Comparison of ENCODE assay signal across 10 cellular contexts in the genomic region with DNA sequence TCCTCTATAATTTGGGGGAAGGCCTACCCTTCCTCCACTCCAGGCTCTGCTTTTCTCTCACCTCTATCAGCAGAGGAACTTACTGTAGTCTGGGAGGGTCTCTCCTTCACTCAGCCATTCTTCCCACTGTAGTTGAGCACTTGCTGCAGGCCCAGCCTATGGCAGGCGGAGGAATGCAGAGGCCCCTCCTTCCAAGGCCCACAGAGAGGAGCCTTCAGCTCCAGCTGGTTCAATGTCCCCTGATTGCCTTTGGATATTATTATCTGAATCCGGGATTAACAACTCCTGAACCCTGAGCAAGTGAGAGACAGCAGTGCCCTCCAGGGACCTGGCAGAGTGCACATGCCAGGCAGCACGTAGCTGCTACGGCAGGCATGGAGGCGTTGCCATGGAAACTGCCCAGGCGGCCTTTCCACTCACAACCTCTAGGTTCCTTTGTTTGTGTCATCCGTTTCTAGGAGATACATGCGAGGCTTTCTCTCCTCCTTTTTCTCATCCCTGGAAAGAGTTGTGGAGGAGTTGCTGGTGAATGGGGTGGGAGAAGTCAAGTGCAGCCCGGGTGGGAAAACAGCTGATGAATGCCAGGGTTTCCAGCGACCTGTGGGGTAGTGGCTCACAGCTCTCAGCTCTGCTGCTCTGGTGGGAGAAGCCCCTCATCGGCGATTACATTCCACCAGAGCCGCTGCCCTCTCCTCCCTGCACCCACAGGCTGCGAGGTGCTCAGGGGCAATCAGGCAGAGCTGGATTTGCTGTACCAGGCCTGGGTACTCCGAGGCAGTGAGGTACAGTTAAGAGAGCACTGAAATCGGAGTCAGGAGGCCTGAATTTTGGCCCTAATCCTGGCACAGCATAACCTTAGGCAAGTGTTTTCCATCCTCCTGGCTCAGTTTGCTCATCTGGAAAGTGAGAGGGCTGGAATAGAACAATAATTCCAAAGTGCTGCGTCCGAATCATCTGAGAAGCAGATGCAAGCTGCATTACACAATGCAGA. TPM values are rescaled to one million over a fixed set of nuclear protein-coding genes. Genes with fewer than 3 reads are reported as not detected.
DNase-seq lines count a peak whose midpoint lies in the region; ATAC-seq, FAIRE-seq and TF ChIP-seq lines count a peak whose summit lies in the region.
"Had no signal": no experiment of that assay in that cellular context is flagged by ENCODE, and none has a peak within 500 bp of the region (broad histone marks: within the 10 kb centered on the region; RNA-seq: fewer than 3 reads in every experiment).

No MANE protein-coding gene starts in this region.

- no peaks in the 10 kb centered on the region for H3K36me3 ChIP-seq in SJCRH30
- no peaks in the 10 kb centered on the region for H3K36me3 ChIP-seq in esophagus muscularis mucosa

- H3K4me1 ChIP-seq in SJCRH30 = no peaks in the 10 kb centered on the region
- H3K4me1 ChIP-seq in esophagus muscularis mucosa = peaks cover 0 to 13% (median 12%) of the 10 kb centered on the region in 4 donors

- ATAC-seq in effector memory CD8-positive, alpha-beta T cell (replicated peaks) = no peak
- ATAC-seq: T-helper 17 cell had no signal

- TF ChIP-seq POLR2A in esophagus muscularis mucosa (IDR thresholded peaks at IDR 0.05; ENCODE audit: low read depth) = no peak

- intact Hi-C loops in esophagus muscularis mucosa (cut with DNase I) = no loop called here

- peaks cover 3% of the 10 kb centered on the region for H3K27me3 ChIP-seq in SJCRH30
- no peaks in the 10 kb centered on the region for H3K27me3 ChIP-seq in esophagus muscularis mucosa

- H3K9me3 ChIP-seq in SJCRH30 (replicated peaks) (no peaks in the 10 kb centered on the region), esophagus muscularis mucosa (no peaks in the 10 kb centered on the region)

- no peaks in the 10 kb centered on the region for H3K36me3 Mint-ChIP-seq in mesothelial cell of epicardium
- H3K36me3 Mint-ChIP-seq in effector memory CD8-positive, alpha-beta T cell (ENCODE audit: insufficient read depth) = no peaks in the 10 kb centered on the region
- H3K36me3 Mint-ChIP-seq: memory B cell had no signal

- FAIRE-seq in D721Med (lab: Jason Lieb, UNC) = peak; percentile 69

- DNase-seq in D721Med (ENCODE audit: insufficient read length, low spot score) (peak; percentile 46), LHCN-M2 (ENCODE audit: low read depth) (peak; percentile 31), SJCRH30 (peak; percentile 43 to 49), islet precursor cell (peak; percentile 79), mesothelial cell of epicardium (ENCODE audit: low spot score in 2 of 2, unreplicated experiment in 2 of 2) (no peak), EL (no peak), esophagus muscularis mucosa (ENCODE audit: extremely low spot score) (no peak)
- DNase-seq in effector memory CD8-positive, alpha-beta T cell = no peak
- DNase-seq: T-helper 17 cell had no signal

- TF ChIP-seq EP300 in esophagus muscularis mucosa (IDR thresholded peaks at IDR 0.05) = no peak

- H3K4me3 ChIP-seq in SJCRH30 (no peak overlapping the region), esophagus muscularis mucosa (no peak overlapping the region)

- no peak for TF ChIP-seq CTCF in D721Med (IDR thresholded peaks at IDR 0.05; ENCODE audit: insufficient read depth, missing control alignments)
- TF ChIP-seq CTCF in mesothelial cell of epicardium (IDR thresholded peaks at IDR 0.05; ENCODE audit: unreplicated experiment) = no peak
- no peak for TF ChIP-seq CTCF in esophagus muscularis mucosa (IDR thresholded peaks at IDR 0.05)

- H3K4me3 Mint-ChIP-seq in mesothelial cell of epicardium = no peak overlapping the region
- H3K4me3 Mint-ChIP-seq in effector memory CD8-positive, alpha-beta T cell = no peak overlapping the region
- H3K4me3 Mint-ChIP-seq: memory B cell, T-helper 17 cell had no signal

- peaks cover 13% of the 10 kb centered on the region for H3K4me1 Mint-ChIP-seq in mesothelial cell of epicardium
- peaks cover 0 to 6% of the 10 kb centered on the region in 2 donors for H3K4me1 Mint-ChIP-seq in effector memory CD8-positive, alpha-beta T cell (ENCODE audit: low read depth in 2 of 2)

- H3K9me3 Mint-ChIP-seq in mesothelial cell of epicardium = peaks cover 10% of the 10 kb centered on the region
- no peaks in the 10 kb centered on the region for H3K9me3 Mint-ChIP-seq in effector memory CD8-positive, alpha-beta T cell
- H3K9me3 Mint-ChIP-seq: memory B cell had no signal

- H3K27ac ChIP-seq in SJCRH30 (no peak overlapping the region), esophagus muscularis mucosa (replicated peaks in 1 of 4) (no peak overlapping the region)

- H3K27me3 Mint-ChIP-seq in mesothelial cell of epicardium (ENCODE audit: low read depth) = peaks cover 5% of the 10 kb centered on the region
- peaks cover 0 to 14% of the 10 kb centered on the region in 2 donors for H3K27me3 Mint-ChIP-seq in effector memory CD8-positive, alpha-beta T cell
- H3K27me3 Mint-ChIP-seq: T-helper 17 cell had no signal

- no peak overlapping the region for H3K27ac Mint-ChIP-seq in mesothelial cell of epicardium
- H3K27ac Mint-ChIP-seq in effector memory CD8-positive, alpha-beta T cell = no peak overlapping the region
- H3K27ac Mint-ChIP-seq: T-helper 17 cell had no signal

- 50% methylated on average over 18 of the region's 18 CpGs for WGBS in esophagus muscularis mucosa

RNA-seq across cellular contexts. Expression of gene HK2, which starts 55.3 kb away (rescaled TPM):
- total RNA-seq in LHCN-M2 (2014; rRNA removed) = 8.5 and 9.8 TPM in 2 replicates
- 8.1 TPM for polyA plus RNA-seq in LHCN-M2 (2012)
- 38.4 and 38.8 TPM in 2 replicates for total RNA-seq in SJCRH30 (2014; rRNA removed; shearing (Covaris generic))
- total RNA-seq in mesothelial cell of epicardium = 16.6 to 17.7 TPM (median 16.9 TPM) in 3 replicates
- 1 to 10 TPM in 3 of 4 donors, under 1 TPM in 1; 0.97 to 5.3 (median 3.0) TPM for total RNA-seq in esophagus muscularis mucosa

Comparison
In these comparisons a context has a peak if more than half of its experiments do, and no peak if none do; other contexts are left out.
1. DNase-seq: peak in D721Med (single experiment), LHCN-M2 (single experiment), SJCRH30 (2 of 2) and islet precursor cell (single experiment); none in mesothelial cell of epicardium (0 of 2), EL (single experiment), esophagus muscularis mucosa (single experiment) and effector memory CD8-positive, alpha-beta T cell (0 of 3).